1 cellular context compared by ENCODE assay signal in the genomic region with DNA sequence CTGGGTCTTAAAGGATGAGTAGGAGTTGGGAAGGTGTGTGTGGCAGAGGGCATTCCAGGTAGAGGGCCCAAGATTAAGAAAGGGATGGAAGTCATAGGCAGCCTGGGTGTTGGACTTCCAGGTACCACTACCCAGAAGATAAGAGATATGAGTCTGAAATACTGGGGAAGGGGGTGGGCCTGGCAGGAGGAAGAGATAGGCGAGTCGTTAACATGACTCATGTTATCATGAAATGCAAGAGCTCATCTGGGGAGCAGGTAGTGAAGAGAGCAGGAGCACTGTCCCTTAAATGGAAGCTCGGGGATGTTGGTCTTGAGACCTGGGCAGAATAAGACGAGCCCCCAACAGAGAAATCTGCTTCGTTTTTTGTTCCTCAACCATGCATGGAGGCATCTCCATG.
TF ChIP-seq lines count a peak whose summit lies in the region.

No MANE protein-coding gene starts in this region.

TF ChIP-seq in K562, 482 proteins besides CTCF, POLR2A, EP300 and RAD21 (continued from another document and continues in another):
- TF ChIP-seq, protein P1, sequence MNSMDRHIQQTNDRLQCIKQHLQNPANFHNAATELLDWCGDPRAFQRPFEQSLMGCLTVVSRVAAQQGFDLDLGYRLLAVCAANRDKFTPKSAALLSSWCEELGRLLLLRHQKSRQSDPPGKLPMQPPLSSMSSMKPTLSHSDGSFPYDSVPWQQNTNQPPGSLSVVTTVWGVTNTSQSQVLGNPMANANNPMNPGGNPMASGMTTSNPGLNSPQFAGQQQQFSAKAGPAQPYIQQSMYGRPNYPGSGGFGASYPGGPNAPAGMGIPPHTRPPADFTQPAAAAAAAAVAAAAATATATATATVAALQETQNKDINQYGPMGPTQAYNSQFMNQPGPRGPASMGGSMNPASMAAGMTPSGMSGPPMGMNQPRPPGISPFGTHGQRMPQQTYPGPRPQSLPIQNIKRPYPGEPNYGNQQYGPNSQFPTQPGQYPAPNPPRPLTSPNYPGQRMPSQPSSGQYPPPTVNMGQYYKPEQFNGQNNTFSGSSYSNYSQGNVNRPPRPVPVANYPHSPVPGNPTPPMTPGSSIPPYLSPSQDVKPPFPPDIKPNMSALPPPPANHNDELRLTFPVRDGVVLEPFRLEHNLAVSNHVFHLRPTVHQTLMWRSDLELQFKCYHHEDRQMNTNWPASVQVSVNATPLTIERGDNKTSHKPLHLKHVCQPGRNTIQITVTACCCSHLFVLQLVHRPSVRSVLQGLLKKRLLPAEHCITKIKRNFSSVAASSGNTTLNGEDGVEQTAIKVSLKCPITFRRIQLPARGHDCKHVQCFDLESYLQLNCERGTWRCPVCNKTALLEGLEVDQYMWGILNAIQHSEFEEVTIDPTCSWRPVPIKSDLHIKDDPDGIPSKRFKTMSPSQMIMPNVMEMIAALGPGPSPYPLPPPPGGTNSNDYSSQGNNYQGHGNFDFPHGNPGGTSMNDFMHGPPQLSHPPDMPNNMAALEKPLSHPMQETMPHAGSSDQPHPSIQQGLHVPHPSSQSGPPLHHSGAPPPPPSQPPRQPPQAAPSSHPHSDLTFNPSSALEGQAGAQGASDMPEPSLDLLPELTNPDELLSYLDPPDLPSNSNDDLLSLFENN (IDR thresholded peaks at IDR 0.05; ENCODE audit: low read depth in 2 of 2, low read length in 2 of 2): no peak
- TF ChIP-seq DACH1 (IDR thresholded peaks at IDR 0.05; ENCODE audit: partially characterized antibody) (no peak), EWSR1 (IDR thresholded peaks at IDR 0.05; ENCODE audit: borderline replicate concordance, low read depth, partially characterized antibody) (no peak), TCFL5 (CRISPR knock-in tag; conservative IDR thresholded peaks at IDR 0.05) (no peak), FOXK1 (CRISPR knock-in tag; IDR thresholded peaks at IDR 0.05; ENCODE audit: borderline replicate concordance) (no peak), SMAD2 (IDR thresholded peaks at IDR 0.05; ENCODE audit: low read depth, low read length) (no peak), ZZZ3 (IDR thresholded peaks at IDR 0.05) (no peak), POLR2AphosphoS5 (IDR thresholded peaks at IDR 0.05; ENCODE audit: control insufficient read depth, insufficient read depth, low read depth, low read length) (peak; percentile 40; the same call in 1 of the 2 replicates), HSF4 (CRISPR knock-in tag; IDR thresholded peaks at IDR 0.05; ENCODE audit: borderline replicate concordance) (no peak), RBBP5 (IDR thresholded peaks at IDR 0.05; ENCODE audit: borderline replicate concordance, insufficient read depth, low read length, poor library complexity, severe bottlenecking) (no peak), PHB2 (IDR thresholded peaks at IDR 0.05; ENCODE audit: low read depth) (no peak), ZSCAN29 (IDR thresholded peaks at IDR 0.05) (no peak), BRF1 (IDR thresholded peaks at IDR 0.05; ENCODE audit: borderline replicate concordance, extremely low read depth, insufficient read length) (no peak), ZEB2 (IDR thresholded peaks at IDR 0.05) (peak; percentile 88), TCF3 (CRISPR knock-in tag; IDR thresholded peaks at IDR 0.05) (peak; percentile 64), NFE2L1 (tag; IDR thresholded peaks at IDR 0.05; ENCODE audit: borderline replicate concordance, low read depth) (no peak), ETS2 (tag; IDR thresholded peaks at IDR 0.05; ENCODE audit: borderline replicate concordance, poor library complexity, severe bottlenecking) (no peak), ZNF766 (CRISPR knock-in tag; conservative IDR thresholded peaks at IDR 0.05) (no peak), ZNF263 (CRISPR knock-in tag; IDR thresholded peaks at IDR 0.05; ENCODE audit: borderline replicate concordance) (peak; percentile 58; the same call in 1 of the 2 replicates), RBM25 (IDR thresholded peaks at IDR 0.05; ENCODE audit: low read depth, low read length, severe bottlenecking) (no peak), RBM22 (IDR thresholded peaks at IDR 0.05; ENCODE audit: low read depth, low read length, poor library complexity, severe bottlenecking) (no peak), BRD4 (IDR thresholded peaks at IDR 0.05) (no peak), RFX5 (IDR thresholded peaks at IDR 0.05; ENCODE audit: low read depth, low read length) (no peak), ZNF274 (IDR thresholded peaks at IDR 0.05; ENCODE audit: borderline replicate concordance, low read depth, low read length) (no peak), RBM39 (optimal IDR thresholded peaks at IDR 0.05; ENCODE audit: low read depth, low read length) (no peak), FOSL1 (tag; conservative IDR thresholded peaks at IDR 0.05) (peak; percentile 72), ZNF785 (CRISPR knock-in tag; IDR thresholded peaks at IDR 0.05) (no peak), RBM15 (IDR thresholded peaks at IDR 0.05; ENCODE audit: insufficient read depth, low read length) (no peak), SMARCA5 (IDR thresholded peaks at IDR 0.05) (no peak), CREM (IDR thresholded peaks at IDR 0.05; ENCODE audit: low read depth) (no peak), HDAC1 (IDR thresholded peaks at IDR 0.05) (0 out of 4 replicates have a peak, but pooled peaks of 1 of the 2 experiments have one; percentile 18), HNRNPK (IDR thresholded peaks at IDR 0.05; ENCODE audit: low read depth, low read length, poor library complexity, severe bottlenecking) (no peak), SP1 (CRISPR knock-in tag; IDR thresholded peaks at IDR 0.05) (no peak), NFE2 (IDR thresholded peaks at IDR 0.05; ENCODE audit: low read depth) (0 out of 2 replicates have a peak, but pooled peaks have one; percentile 38), NUFIP1 (IDR thresholded peaks at IDR 0.05; ENCODE audit: partially characterized antibody) (no peak), ZC3H8 (IDR thresholded peaks at IDR 0.05) (no peak), FOXA1 (IDR thresholded peaks at IDR 0.05; ENCODE audit: borderline replicate concordance) (no peak), U2AF2 (optimal IDR thresholded peaks at IDR 0.05; ENCODE audit: low read depth, low read length) (no peak), PTRF (tag; IDR thresholded peaks at IDR 0.05) (no peak), ZNF586 (CRISPR knock-in tag; conservative IDR thresholded peaks at IDR 0.05) (no peak), ILK (tag; IDR thresholded peaks at IDR 0.05; ENCODE audit: borderline replicate concordance, low read depth) (no peak)
- TF ChIP-seq, protein P2, sequence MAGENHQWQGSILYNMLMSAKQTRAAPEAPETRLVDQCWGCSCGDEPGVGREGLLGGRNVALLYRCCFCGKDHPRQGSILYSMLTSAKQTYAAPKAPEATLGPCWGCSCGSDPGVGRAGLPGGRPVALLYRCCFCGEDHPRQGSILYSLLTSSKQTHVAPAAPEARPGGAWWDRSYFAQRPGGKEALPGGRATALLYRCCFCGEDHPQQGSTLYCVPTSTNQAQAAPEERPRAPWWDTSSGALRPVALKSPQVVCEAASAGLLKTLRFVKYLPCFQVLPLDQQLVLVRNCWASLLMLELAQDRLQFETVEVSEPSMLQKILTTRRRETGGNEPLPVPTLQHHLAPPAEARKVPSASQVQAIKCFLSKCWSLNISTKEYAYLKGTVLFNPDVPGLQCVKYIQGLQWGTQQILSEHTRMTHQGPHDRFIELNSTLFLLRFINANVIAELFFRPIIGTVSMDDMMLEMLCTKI (IDR thresholded peaks at IDR 0.05; ENCODE audit: partially characterized antibody): no peak
- TF ChIP-seq, protein P3, sequence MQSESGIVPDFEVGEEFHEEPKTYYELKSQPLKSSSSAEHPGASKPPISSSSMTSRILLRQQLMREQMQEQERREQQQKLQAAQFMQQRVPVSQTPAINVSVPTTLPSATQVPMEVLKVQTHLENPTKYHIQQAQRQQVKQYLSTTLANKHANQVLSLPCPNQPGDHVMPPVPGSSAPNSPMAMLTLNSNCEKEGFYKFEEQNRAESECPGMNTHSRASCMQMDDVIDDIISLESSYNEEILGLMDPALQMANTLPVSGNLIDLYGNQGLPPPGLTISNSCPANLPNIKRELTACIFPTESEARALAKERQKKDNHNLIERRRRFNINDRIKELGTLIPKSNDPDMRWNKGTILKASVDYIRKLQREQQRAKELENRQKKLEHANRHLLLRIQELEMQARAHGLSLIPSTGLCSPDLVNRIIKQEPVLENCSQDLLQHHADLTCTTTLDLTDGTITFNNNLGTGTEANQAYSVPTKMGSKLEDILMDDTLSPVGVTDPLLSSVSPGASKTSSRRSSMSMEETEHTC (IDR thresholded peaks at IDR 0.05): no peak
- TF ChIP-seq, protein P4, sequence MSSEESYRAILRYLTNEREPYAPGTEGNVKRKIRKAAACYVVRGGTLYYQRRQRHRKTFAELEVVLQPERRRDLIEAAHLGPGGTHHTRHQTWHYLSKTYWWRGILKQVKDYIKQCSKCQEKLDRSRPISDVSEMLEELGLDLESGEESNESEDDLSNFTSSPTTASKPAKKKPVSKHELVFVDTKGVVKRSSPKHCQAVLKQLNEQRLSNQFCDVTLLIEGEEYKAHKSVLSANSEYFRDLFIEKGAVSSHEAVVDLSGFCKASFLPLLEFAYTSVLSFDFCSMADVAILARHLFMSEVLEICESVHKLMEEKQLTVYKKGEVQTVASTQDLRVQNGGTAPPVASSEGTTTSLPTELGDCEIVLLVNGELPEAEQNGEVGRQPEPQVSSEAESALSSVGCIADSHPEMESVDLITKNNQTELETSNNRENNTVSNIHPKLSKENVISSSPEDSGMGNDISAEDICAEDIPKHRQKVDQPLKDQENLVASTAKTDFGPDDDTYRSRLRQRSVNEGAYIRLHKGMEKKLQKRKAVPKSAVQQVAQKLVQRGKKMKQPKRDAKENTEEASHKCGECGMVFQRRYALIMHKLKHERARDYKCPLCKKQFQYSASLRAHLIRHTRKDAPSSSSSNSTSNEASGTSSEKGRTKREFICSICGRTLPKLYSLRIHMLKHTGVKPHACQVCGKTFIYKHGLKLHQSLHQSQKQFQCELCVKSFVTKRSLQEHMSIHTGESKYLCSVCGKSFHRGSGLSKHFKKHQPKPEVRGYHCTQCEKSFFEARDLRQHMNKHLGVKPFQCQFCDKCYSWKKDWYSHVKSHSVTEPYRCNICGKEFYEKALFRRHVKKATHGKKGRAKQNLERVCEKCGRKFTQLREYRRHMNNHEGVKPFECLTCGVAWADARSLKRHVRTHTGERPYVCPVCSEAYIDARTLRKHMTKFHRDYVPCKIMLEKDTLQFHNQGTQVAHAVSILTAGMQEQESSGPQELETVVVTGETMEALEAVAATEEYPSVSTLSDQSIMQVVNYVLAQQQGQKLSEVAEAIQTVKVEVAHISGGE (CRISPR knock-in tag; IDR thresholded peaks at IDR 0.05): no peak
- TF ChIP-seq, protein P5, sequence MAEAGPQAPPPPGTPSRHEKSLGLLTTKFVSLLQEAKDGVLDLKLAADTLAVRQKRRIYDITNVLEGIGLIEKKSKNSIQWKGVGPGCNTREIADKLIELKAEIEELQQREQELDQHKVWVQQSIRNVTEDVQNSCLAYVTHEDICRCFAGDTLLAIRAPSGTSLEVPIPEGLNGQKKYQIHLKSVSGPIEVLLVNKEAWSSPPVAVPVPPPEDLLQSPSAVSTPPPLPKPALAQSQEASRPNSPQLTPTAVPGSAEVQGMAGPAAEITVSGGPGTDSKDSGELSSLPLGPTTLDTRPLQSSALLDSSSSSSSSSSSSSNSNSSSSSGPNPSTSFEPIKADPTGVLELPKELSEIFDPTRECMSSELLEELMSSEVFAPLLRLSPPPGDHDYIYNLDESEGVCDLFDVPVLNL (CRISPR knock-in tag; IDR thresholded peaks at IDR 0.05; ENCODE audit: low read depth): no peak
- TF ChIP-seq, protein P6, sequence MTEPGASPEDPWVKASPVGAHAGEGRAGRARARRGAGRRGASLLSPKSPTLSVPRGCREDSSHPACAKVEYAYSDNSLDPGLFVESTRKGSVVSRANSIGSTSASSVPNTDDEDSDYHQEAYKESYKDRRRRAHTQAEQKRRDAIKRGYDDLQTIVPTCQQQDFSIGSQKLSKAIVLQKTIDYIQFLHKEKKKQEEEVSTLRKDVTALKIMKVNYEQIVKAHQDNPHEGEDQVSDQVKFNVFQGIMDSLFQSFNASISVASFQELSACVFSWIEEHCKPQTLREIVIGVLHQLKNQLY (CRISPR knock-in tag; conservative IDR thresholded peaks at IDR 0.05): no peak
- TF ChIP-seq, protein P7, sequence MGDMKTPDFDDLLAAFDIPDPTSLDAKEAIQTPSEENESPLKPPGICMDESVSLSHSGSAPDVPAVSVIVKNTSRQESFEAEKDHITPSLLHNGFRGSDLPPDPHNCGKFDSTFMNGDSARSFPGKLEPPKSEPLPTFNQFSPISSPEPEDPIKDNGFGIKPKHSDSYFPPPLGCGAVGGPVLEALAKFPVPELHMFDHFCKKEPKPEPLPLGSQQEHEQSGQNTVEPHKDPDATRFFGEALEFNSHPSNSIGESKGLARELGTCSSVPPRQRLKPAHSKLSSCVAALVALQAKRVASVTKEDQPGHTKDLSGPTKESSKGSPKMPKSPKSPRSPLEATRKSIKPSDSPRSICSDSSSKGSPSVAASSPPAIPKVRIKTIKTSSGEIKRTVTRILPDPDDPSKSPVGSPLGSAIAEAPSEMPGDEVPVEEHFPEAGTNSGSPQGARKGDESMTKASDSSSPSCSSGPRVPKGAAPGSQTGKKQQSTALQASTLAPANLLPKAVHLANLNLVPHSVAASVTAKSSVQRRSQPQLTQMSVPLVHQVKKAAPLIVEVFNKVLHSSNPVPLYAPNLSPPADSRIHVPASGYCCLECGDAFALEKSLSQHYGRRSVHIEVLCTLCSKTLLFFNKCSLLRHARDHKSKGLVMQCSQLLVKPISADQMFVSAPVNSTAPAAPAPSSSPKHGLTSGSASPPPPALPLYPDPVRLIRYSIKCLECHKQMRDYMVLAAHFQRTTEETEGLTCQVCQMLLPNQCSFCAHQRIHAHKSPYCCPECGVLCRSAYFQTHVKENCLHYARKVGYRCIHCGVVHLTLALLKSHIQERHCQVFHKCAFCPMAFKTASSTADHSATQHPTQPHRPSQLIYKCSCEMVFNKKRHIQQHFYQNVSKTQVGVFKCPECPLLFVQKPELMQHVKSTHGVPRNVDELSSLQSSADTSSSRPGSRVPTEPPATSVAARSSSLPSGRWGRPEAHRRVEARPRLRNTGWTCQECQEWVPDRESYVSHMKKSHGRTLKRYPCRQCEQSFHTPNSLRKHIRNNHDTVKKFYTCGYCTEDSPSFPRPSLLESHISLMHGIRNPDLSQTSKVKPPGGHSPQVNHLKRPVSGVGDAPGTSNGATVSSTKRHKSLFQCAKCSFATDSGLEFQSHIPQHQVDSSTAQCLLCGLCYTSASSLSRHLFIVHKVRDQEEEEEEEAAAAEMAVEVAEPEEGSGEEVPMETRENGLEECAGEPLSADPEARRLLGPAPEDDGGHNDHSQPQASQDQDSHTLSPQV (IDR thresholded peaks at IDR 0.05): peak; percentile 34; the same call in 1 of the 2 replicates
- TF ChIP-seq, protein P8, sequence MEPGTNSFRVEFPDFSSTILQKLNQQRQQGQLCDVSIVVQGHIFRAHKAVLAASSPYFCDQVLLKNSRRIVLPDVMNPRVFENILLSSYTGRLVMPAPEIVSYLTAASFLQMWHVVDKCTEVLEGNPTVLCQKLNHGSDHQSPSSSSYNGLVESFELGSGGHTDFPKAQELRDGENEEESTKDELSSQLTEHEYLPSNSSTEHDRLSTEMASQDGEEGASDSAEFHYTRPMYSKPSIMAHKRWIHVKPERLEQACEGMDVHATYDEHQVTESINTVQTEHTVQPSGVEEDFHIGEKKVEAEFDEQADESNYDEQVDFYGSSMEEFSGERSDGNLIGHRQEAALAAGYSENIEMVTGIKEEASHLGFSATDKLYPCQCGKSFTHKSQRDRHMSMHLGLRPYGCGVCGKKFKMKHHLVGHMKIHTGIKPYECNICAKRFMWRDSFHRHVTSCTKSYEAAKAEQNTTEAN (CRISPR knock-in tag; IDR thresholded peaks at IDR 0.05): no peak
